In the genomic region with DNA sequence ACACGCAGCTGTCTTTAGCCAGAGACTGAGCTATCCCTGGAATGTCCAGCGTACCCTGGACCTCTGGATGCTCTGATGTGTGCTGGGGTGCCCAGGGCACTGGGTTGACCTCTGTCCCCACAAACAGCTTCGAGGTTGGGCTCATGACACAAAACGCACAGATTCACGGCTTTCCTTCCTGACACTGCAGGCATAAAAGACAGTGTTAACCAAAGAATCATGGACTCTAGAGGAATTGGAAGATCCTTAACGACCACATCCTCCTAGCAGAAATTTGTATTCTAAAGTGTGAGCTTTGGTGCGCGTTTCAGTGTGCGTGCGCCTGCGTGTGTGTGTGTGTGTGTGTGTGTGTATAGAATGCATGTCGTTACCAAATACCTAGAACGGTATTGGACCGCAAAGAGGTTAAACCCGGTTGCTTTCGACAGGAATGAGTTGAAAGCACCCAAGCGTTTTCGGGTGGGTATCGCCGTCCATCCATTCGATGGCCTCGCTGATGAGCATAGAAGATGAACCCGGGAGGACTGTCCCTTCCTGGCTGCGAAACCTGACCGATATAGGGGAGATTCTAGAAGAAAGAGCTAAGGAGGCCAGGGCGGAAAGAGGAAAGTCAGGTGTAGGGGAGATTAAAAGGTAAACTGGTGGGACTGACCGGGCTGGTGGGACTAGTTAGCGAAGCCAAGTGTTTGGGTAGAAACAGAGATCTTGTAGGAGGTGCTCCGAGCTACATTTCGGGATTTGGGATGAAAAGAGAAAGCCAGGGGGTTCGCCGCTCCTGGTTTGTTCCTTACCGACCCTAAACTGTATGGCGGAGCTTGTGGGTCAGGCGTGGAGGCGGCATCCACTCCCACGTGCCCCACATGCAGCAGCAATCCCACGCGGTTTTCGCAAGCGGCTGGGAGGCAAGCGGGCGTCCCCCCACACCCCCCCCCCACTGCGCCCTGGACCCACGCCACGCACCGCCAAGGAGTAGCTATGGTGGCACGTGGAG, we compare ENCODE assay signal across 1 cellular context.
TF ChIP-seq lines count a peak whose summit lies in the region.

No MANE protein-coding gene starts in this region.

TF ChIP-seq in IMR-90, 13 proteins besides CTCF, POLR2A, EP300 and RAD21:
- TF ChIP-seq CHD1 (IDR thresholded peaks at IDR 0.05; ENCODE audit: low read depth, low read length) (no peak), FOS (IDR thresholded peaks at IDR 0.05; ENCODE audit: low read depth, low read length) (no peak), NFE2L2 (IDR thresholded peaks at IDR 0.05; ENCODE audit: low read depth, low read length) (no peak), RFX5 (IDR thresholded peaks at IDR 0.05; ENCODE audit: low read depth, low read length) (no peak), MXI1 (IDR thresholded peaks at IDR 0.05; ENCODE audit: borderline replicate concordance, low read depth, low read length) (no peak), CEBPB (IDR thresholded peaks at IDR 0.05; ENCODE audit: low read depth, low read length) (no peak), MAFK (IDR thresholded peaks at IDR 0.05; ENCODE audit: low read depth, low read length) (no peak), MAZ (IDR thresholded peaks at IDR 0.05; ENCODE audit: borderline replicate concordance, low read depth, low read length) (no peak), BHLHE40 (IDR thresholded peaks at IDR 0.05; ENCODE audit: low read depth, low read length) (no peak), RCOR1 (IDR thresholded peaks at IDR 0.05; ENCODE audit: insufficient replicate concordance, low read length) (no peak), SMC3 (IDR thresholded peaks at IDR 0.05; ENCODE audit: low read depth, low read length) (no peak)
- TF ChIP-seq, protein P1, sequence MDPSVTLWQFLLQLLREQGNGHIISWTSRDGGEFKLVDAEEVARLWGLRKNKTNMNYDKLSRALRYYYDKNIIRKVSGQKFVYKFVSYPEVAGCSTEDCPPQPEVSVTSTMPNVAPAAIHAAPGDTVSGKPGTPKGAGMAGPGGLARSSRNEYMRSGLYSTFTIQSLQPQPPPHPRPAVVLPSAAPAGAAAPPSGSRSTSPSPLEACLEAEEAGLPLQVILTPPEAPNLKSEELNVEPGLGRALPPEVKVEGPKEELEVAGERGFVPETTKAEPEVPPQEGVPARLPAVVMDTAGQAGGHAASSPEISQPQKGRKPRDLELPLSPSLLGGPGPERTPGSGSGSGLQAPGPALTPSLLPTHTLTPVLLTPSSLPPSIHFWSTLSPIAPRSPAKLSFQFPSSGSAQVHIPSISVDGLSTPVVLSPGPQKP (IDR thresholded peaks at IDR 0.05; ENCODE audit: borderline replicate concordance, low read depth, low read length): no peak
- TF ChIP-seq, protein P2, sequence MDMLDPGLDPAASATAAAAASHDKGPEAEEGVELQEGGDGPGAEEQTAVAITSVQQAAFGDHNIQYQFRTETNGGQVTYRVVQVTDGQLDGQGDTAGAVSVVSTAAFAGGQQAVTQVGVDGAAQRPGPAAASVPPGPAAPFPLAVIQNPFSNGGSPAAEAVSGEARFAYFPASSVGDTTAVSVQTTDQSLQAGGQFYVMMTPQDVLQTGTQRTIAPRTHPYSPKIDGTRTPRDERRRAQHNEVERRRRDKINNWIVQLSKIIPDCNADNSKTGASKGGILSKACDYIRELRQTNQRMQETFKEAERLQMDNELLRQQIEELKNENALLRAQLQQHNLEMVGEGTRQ (IDR thresholded peaks at IDR 0.05; ENCODE audit: low read depth, low read length): no peak
